1 cellular context compared by ENCODE assay signal in genomic region chr1:206221585-206221984, GRCh38. TPM values are rescaled to one million over a fixed set of nuclear protein-coding genes. Genes with fewer than 3 reads are reported as not detected.
"Had no signal": no experiment of that assay in that cellular context is flagged by ENCODE, and none has a peak within 500 bp of the region (broad histone marks: within the 10 kb centered on the region; RNA-seq: fewer than 3 reads in every experiment).

No MANE protein-coding gene starts in this region.

RNA-seq across cellular contexts. Expression of gene FAM72A, which starts 18.9 kb away (rescaled TPM):
- total RNA-seq: bronchial epithelial cell had no signal
